ENCODE assay signal across 22 cellular contexts in the genomic region with DNA sequence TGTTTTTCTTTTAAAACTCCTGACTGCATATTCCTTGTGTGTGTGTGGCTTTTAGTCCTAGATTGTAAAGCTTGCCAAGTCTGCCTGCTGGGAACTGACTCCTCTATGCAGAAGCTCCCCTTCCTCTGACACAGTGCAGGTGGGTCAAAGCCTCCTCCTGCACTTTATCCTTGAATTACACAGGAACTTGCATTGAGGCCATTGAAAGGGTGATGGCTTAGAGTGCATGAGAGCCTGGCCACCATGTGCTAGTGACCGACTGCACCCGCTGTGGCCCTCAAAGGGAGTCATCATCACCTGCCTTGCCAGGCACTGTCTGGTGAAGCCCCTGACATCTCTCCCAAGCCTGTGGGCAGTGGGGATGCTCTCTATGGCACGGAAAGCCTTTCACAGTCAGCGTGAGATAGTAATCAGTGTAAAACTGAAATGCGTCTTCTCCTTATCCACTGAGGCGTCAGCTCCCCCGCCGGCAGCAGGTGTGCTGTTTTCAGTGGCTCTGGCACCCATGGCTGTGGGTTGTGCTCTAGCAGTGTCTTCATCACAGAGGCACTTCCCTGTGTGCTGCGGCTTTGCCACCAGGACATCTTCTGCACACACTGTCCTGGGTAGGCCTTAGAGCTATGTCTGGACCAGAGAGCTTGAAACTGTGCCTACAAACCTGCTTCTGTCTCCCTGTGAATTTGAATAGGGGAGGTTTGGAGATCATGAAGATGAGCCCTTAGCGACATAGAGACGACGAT.
DNase-seq lines count a peak whose midpoint lies in the region; ATAC-seq and TF ChIP-seq lines count a peak whose summit lies in the region.
"Had no signal": no experiment of that assay in that cellular context is flagged by ENCODE, and none has a peak within 500 bp of the region (broad histone marks: within the 10 kb centered on the region; RNA-seq: fewer than 3 reads in every experiment).

No MANE protein-coding gene starts in this region.

- DNase-seq in EH (ENCODE audit: low read depth) (peak; percentile 59), RPMI7951 (ENCODE audit: low read depth) (peak; percentile 30), coronary artery (ENCODE audit: low spot score) (peak; percentile 60), SIG-M5 (lab: John Stamatoyannopoulos, UW) (no peak), NCI-H1436 (lab: John Stamatoyannopoulos, UW) (no peak), superior temporal gyrus (ENCODE audit: extremely low spot score) (no peak)
- DNase-seq: activated CD4-positive, alpha-beta T cell treated with anti-CD3 and anti-CD28 coated beads for 1 hour; activated effector memory CD4-positive, alpha-beta T cell treated with anti-CD3 and anti-CD28 coated beads, Interleukin-2, amount 50 U/mL, for 16 hours; amygdala; CD4-positive, alpha-beta T cell; colonic mucosa; DMS53; NCI-H1694; NCI-H446 treated with DMSO at 0.1 percent for 48 hours; right cardiac atrium; Right ventricle myocardium superior had no signal

- H3K9me3 Mint-ChIP-seq in nephron, result peaks cover 3% of the 10 kb centered on the region
- H3K9me3 Mint-ChIP-seq: CD4-positive, alpha-beta T cell; mesothelial cell of epicardium; stimulated activated naive CD8-positive, alpha-beta T cell treated with anti-CD3 and anti-CD28 coated beads, Interleukin-15, Interleukin-2, amounts not matched to agents 100 ng/mL and 50 ng/mL, for 24 hours had no signal

- no peak overlapping the region for H3K4me3 Mint-ChIP-seq in nephron
- H3K4me3 Mint-ChIP-seq: CD4-positive, alpha-beta T cell; mesothelial cell of epicardium; stimulated activated naive CD8-positive, alpha-beta T cell treated with anti-CD3 and anti-CD28 coated beads, Interleukin-15, Interleukin-2, amounts not matched to agents 100 ng/mL and 50 ng/mL, for 24 hours had no signal

- TF ChIP-seq CTCF in coronary artery (IDR thresholded peaks at IDR 0.05) (no peak), nephron (IDR thresholded peaks at IDR 0.05; ENCODE audit: unreplicated experiment in 3 of 3) (no peak)

- H3K27ac ChIP-seq in coronary artery, result peak overlapping the region; percentile 94
- H3K27ac ChIP-seq: colonic mucosa, gastroesophageal sphincter, neutrophil had no signal

- H3K27me3 Mint-ChIP-seq in nephron (ENCODE audit: low read depth), result peaks cover 2% of the 10 kb centered on the region
- H3K27me3 Mint-ChIP-seq: CD4-positive, alpha-beta T cell; stimulated activated naive CD8-positive, alpha-beta T cell treated with anti-CD3 and anti-CD28 coated beads, Interleukin-15, Interleukin-2, amounts not matched to agents 100 ng/mL and 50 ng/mL, for 24 hours had no signal

- no peak for ATAC-seq in GM21381 (IDR thresholded peaks at IDR 0.05; ENCODE audit: unreplicated experiment)
- ATAC-seq: gastroesophageal sphincter, right cardiac atrium had no signal

- H3K4me1 Mint-ChIP-seq in nephron, result peaks cover 64% of the 10 kb centered on the region

- H3K4me3 ChIP-seq in coronary artery, result no peak overlapping the region
- H3K4me3 ChIP-seq: colonic mucosa, gastroesophageal sphincter had no signal

- no peaks in the 10 kb centered on the region for H3K36me3 Mint-ChIP-seq in nephron (ENCODE audit: low read depth)
- H3K36me3 Mint-ChIP-seq: mesothelial cell of epicardium had no signal

- peak overlapping the region in 2 of 3 experiments; percentile 49 to 75 for H3K27ac Mint-ChIP-seq in nephron
- H3K27ac Mint-ChIP-seq: CD4-positive, alpha-beta T cell; stimulated activated naive CD8-positive, alpha-beta T cell treated with anti-CD3 and anti-CD28 coated beads, Interleukin-15, Interleukin-2, amounts not matched to agents 100 ng/mL and 50 ng/mL, for 24 hours had no signal

Comparison
In these comparisons a context has a peak if more than half of its experiments do, and no peak if none do; other contexts are left out.
1. DNase-seq: peak in EH (single experiment), RPMI7951 (single experiment) and coronary artery (single experiment); none in SIG-M5 (single experiment), NCI-H1436 (single experiment) and superior temporal gyrus (single experiment).